8 cellular contexts compared by ENCODE assay signal in the genomic region with DNA sequence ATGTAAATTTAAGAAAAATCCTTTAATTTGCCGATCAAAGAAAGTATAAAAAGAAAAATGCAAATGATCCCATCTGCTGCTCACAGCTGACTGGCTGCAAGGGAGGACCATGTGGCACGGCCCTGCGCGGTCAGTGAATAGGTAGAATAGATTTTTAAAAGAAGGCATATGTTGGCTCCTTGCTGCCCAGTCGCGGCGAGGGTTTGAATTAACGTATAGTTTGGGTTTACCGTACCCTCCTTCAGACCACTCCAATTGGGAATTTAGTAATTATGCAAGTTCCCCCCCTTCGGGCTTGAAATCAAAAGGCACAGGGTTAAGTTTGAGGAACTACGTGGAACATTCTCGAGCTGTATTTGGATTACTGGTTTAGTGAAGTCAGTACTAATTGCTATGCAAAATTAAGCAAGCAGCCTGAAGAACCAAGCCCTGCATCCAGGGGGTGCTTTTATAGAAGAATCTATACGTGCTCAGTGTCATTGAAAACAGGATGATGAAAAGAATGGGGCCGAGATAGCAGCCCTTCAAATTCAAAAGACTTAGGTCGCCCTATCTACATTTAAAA.
DNase-seq lines count a peak whose midpoint lies in the region; ATAC-seq lines count a peak whose summit lies in the region.

No MANE protein-coding gene starts in this region.

- no peak overlapping the region for H3K27ac Mint-ChIP-seq in T-helper 1 cell treated with Interleukin-12 subunit alpha and Interleukin-12 subunit beta and Interleukin-4 antibody, amounts not matched to agents 30 μg/mL and 1 μg/mL, for 36 hours

- ATAC-seq in HG02623 (IDR thresholded peaks at IDR 0.05; ENCODE audit: unreplicated experiment), result no peak

- H3K27me3 Mint-ChIP-seq in T-helper 1 cell treated with Interleukin-12 subunit alpha and Interleukin-12 subunit beta and Interleukin-4 antibody, amounts not matched to agents 30 μg/mL and 1 μg/mL, for 36 hours (ENCODE audit: low read depth), result peaks cover 20% of the 10 kb centered on the region

- H3K4me1 ChIP-seq in endocrine pancreas (ENCODE audit: control insufficient read depth, insufficient read depth, low read length) (peaks cover 5% of the 10 kb centered on the region), mucosa of stomach (ENCODE audit: control insufficient read depth, insufficient read depth, low read length) (peaks cover 13% of the 10 kb centered on the region)

- peak overlapping the region; percentile 78 for H3K4me3 Mint-ChIP-seq in T-helper 1 cell treated with Interleukin-12 subunit alpha and Interleukin-12 subunit beta and Interleukin-4 antibody, amounts not matched to agents 30 μg/mL and 1 μg/mL, for 36 hours

- no peaks in the 10 kb centered on the region for H3K36me3 Mint-ChIP-seq in T-helper 1 cell treated with Interleukin-12 subunit alpha and Interleukin-12 subunit beta and Interleukin-4 antibody, amounts not matched to agents 30 μg/mL and 1 μg/mL, for 36 hours (ENCODE audit: low read depth)

- H3K9ac ChIP-seq in endocrine pancreas (ENCODE audit: control insufficient read depth, insufficient read depth, low read length) (no peak overlapping the region), mucosa of stomach (ENCODE audit: low read length) (peak overlapping the region; percentile 50)

- peaks cover 14% of the 10 kb centered on the region for H3K4me1 Mint-ChIP-seq in T-helper 1 cell treated with Interleukin-12 subunit alpha and Interleukin-12 subunit beta and Interleukin-4 antibody, amounts not matched to agents 30 μg/mL and 1 μg/mL, for 36 hours (ENCODE audit: low read depth)

- DNase-seq in NCI-H1105 treated with DMSO at 0.1 percent for 48 hours (lab: John Stamatoyannopoulos, UW) (peak; percentile 63), NCI-H1105 (lab: John Stamatoyannopoulos, UW) (no peak), NCI-H1092 treated with DMSO at 0.1 percent for 48 hours (lab: John Stamatoyannopoulos, UW) (peak; percentile 80), 8988T (no peak)

- H3K9me3 ChIP-seq in endocrine pancreas (ENCODE audit: control insufficient read depth, low read length), result no peaks in the 10 kb centered on the region
- no peaks in the 10 kb centered on the region for H3K9me3 ChIP-seq in mucosa of stomach (ENCODE audit: control insufficient read depth, low read length)

- H3K36me3 ChIP-seq in endocrine pancreas (ENCODE audit: control insufficient read depth, insufficient read depth, low read length) (no peaks in the 10 kb centered on the region), mucosa of stomach (ENCODE audit: control insufficient read depth, insufficient read depth, low read length) (no peaks in the 10 kb centered on the region)

- H3K9me3 Mint-ChIP-seq in T-helper 1 cell treated with Interleukin-12 subunit alpha and Interleukin-12 subunit beta and Interleukin-4 antibody, amounts not matched to agents 30 μg/mL and 1 μg/mL, for 36 hours, result no peaks in the 10 kb centered on the region

- H3K27me3 ChIP-seq in endocrine pancreas (ENCODE audit: control insufficient read depth, insufficient read depth, low read length) (no peaks in the 10 kb centered on the region), mucosa of stomach (ENCODE audit: control insufficient read depth, insufficient read depth, low read length) (no peaks in the 10 kb centered on the region)

- H3K4me3 ChIP-seq in endocrine pancreas (ENCODE audit: control insufficient read depth, insufficient read depth, low read length) (peak overlapping the region; percentile 77), mucosa of stomach (ENCODE audit: low read length) (peak overlapping the region; percentile 66)

Comparison
In these comparisons a context has a peak if more than half of its experiments do, and no peak if none do; other contexts are left out.
1. DNase-seq: peak in NCI-H1105 treated with DMSO at 0.1 percent for 48 hours (single experiment) and NCI-H1092 treated with DMSO at 0.1 percent for 48 hours (single experiment); none in NCI-H1105 (single experiment) and 8988T (single experiment).